ENCODE assay signal across 25 cellular contexts in genomic region chr22:19046719-19047609, GRCh38.
A peak's percentile ranks its signal among the peaks of the same experiment; 100 is the strongest.
DNase-seq lines count a peak whose midpoint lies in the region; ATAC-seq and TF ChIP-seq lines count a peak whose summit lies in the region.
"Had no signal": no experiment of that assay in that cellular context is flagged by ENCODE, and none has a peak within 500 bp of the region (broad histone marks: within the 10 kb centered on the region; RNA-seq: fewer than 3 reads in every experiment).

No MANE protein-coding gene starts in this region.

- H3K36me3 Mint-ChIP-seq in activated naive CD4-positive, alpha-beta T cell treated with anti-CD3 and anti-CD28 coated beads, Interleukin-2, amount 50 U/mL, for 72 hours, result peaks cover 0 to 10% of the 10 kb centered on the region in 2 donors
- peaks cover 68% of the 10 kb centered on the region for H3K36me3 Mint-ChIP-seq in central memory CD8-positive, alpha-beta T cell (ENCODE audit: insufficient read depth)
- H3K36me3 Mint-ChIP-seq in nephron progenitor cell (ENCODE audit: low read depth), result peaks cover 53% of the 10 kb centered on the region
- peaks cover 11% of the 10 kb centered on the region for H3K36me3 Mint-ChIP-seq in endothelial cell (ENCODE audit: low read depth, unreplicated experiment)

- no peak overlapping the region for H3K27ac ChIP-seq in osteoblast (ENCODE audit: low read depth, low read length)
- H3K27ac ChIP-seq: BLaER1, SJSA1 had no signal

- H3K9me3 Mint-ChIP-seq in activated naive CD4-positive, alpha-beta T cell treated with anti-CD3 and anti-CD28 coated beads, Interleukin-2, amount 50 U/mL, for 72 hours, result no peaks in the 10 kb centered on the region
- no peaks in the 10 kb centered on the region for H3K9me3 Mint-ChIP-seq in central memory CD8-positive, alpha-beta T cell
- H3K9me3 Mint-ChIP-seq in nephron progenitor cell (no peaks in the 10 kb centered on the region), endothelial cell (ENCODE audit: unreplicated experiment) (no peaks in the 10 kb centered on the region)
- H3K9me3 Mint-ChIP-seq: CD4-positive, CD25-positive, alpha-beta regulatory T cell; GM23338; H9 had no signal

- H3K27ac Mint-ChIP-seq in activated naive CD4-positive, alpha-beta T cell treated with anti-CD3 and anti-CD28 coated beads, Interleukin-2, amount 50 U/mL, for 72 hours, result peak overlapping the region; percentile 72 to 89
- H3K27ac Mint-ChIP-seq in central memory CD8-positive, alpha-beta T cell (ENCODE audit: low read depth), result peak overlapping the region; percentile 69
- H3K27ac Mint-ChIP-seq in nephron progenitor cell (no peak overlapping the region), endothelial cell (ENCODE audit: unreplicated experiment) (no peak overlapping the region)
- H3K27ac Mint-ChIP-seq: GM23338, H9 had no signal

- no peak overlapping the region for H2AFZ ChIP-seq in osteoblast (ENCODE audit: low read length)
- H2AFZ ChIP-seq: GM23338 had no signal

- peaks cover 7% of the 10 kb centered on the region for H3K4me1 Mint-ChIP-seq in central memory CD8-positive, alpha-beta T cell
- H3K4me1 Mint-ChIP-seq in nephron progenitor cell, result no peaks in the 10 kb centered on the region
- H3K4me1 Mint-ChIP-seq in endothelial cell (ENCODE audit: unreplicated experiment), result no peaks in the 10 kb centered on the region
- H3K4me1 Mint-ChIP-seq: GM23338, H9 had no signal

- TF ChIP-seq CTCF in BE2C (IDR thresholded peaks at IDR 0.05; ENCODE audit: low read depth, low read length) (no peak), osteoblast (IDR thresholded peaks at IDR 0.05; ENCODE audit: extremely low read depth, low read depth, low read length) (no peak), nephron progenitor cell (IDR thresholded peaks at IDR 0.05) (no peak), endothelial cell (IDR thresholded peaks at IDR 0.05; ENCODE audit: unreplicated experiment) (no peak)

- H3K4me3 ChIP-seq in BE2C (ENCODE audit: low read depth, low read length) (no peak overlapping the region), osteoblast (ENCODE audit: insufficient read depth, low read length) (no peak overlapping the region)
- H3K4me3 ChIP-seq: BLaER1, GM12878, GM23338, SJSA1 had no signal

- H3K36me3 ChIP-seq in BE2C, result peaks cover 54% of the 10 kb centered on the region
- peaks cover 53% of the 10 kb centered on the region for H3K36me3 ChIP-seq in osteoblast (ENCODE audit: insufficient read depth, low read length)

- H3K4me1 ChIP-seq in BE2C, result no peaks in the 10 kb centered on the region
- peaks cover 5% of the 10 kb centered on the region for H3K4me1 ChIP-seq in osteoblast (ENCODE audit: insufficient read depth, low read length)
- H3K4me1 ChIP-seq: SJSA1 had no signal

- H3K9me3 ChIP-seq in BE2C (no peaks in the 10 kb centered on the region), osteoblast (ENCODE audit: low read depth, low read length) (no peaks in the 10 kb centered on the region)
- H3K9me3 ChIP-seq: BLaER1, SJSA1 had no signal

- no peak overlapping the region for H3K4me3 Mint-ChIP-seq in central memory CD8-positive, alpha-beta T cell
- H3K4me3 Mint-ChIP-seq in nephron progenitor cell (no peak overlapping the region), endothelial cell (ENCODE audit: unreplicated experiment) (no peak overlapping the region)
- H3K4me3 Mint-ChIP-seq: GM23338, H9 had no signal

- H3K27me3 ChIP-seq in BE2C (no peaks in the 10 kb centered on the region), osteoblast (ENCODE audit: insufficient read depth, low read length) (no peaks in the 10 kb centered on the region)
- H3K27me3 ChIP-seq: BLaER1, SJSA1 had no signal

- no peak for ATAC-seq in activated naive CD4-positive, alpha-beta T cell treated with anti-CD3 and anti-CD28 coated beads, Interleukin-2, amount 50 U/mL, for 72 hours
- no peak for ATAC-seq in central memory CD8-positive, alpha-beta T cell (replicated peaks; ENCODE audit: extremely low read depth, poor library complexity, severe bottlenecking)
- ATAC-seq: GM12878, GM23338, PC-3 had no signal

- DNase-seq in activated naive CD4-positive, alpha-beta T cell treated with anti-CD3 and anti-CD28 coated beads, Interleukin-2, amount 50 U/mL, for 72 hours (ENCODE audit: low spot score in 2 of 2), result no peak
- no peak for DNase-seq in activated naive CD4-positive, alpha-beta T cell treated with anti-CD3 and anti-CD28 coated beads, Interleukin-2, amount 50 U/mL, for 16 hours
- peak; percentile 1 for DNase-seq in BE2C
- DNase-seq in central memory CD8-positive, alpha-beta T cell (ENCODE audit: low spot score in 2 of 2), result no peak
- DNase-seq in osteoblast (ENCODE audit: insufficient read length, low spot score, missing footprints), result peak; percentile 42
- DNase-seq in nephron progenitor cell, result no peak
- DNase-seq in UCSD-AML1 (lab: John Stamatoyannopoulos, UW; ENCODE audit: unreplicated experiment), result no peak
- no peak for DNase-seq in endothelial cell (ENCODE audit: low spot score)
- DNase-seq: CD4-positive, CD25-positive, alpha-beta regulatory T cell; GDM1; H9; Kasumi-1; MV-4-11; NCI-H1105; NCI-H1436 treated with DMSO at 0.1 percent for 48 hours; NCI-H187 treated with DMSO at 0.1 percent for 48 hours; NCI-H446; NCI-H524 treated with DMSO at 0.1 percent for 48 hours; NCI-H774; PC-3; Right ventricle myocardium superior had no signal

- no peak overlapping the region for H3K4me2 ChIP-seq in osteoblast (ENCODE audit: insufficient read depth, low read length)
- H3K4me2 ChIP-seq: BLaER1, GM23338 had no signal

- no peaks in the 10 kb centered on the region for H3K27me3 Mint-ChIP-seq in central memory CD8-positive, alpha-beta T cell
- no peaks in the 10 kb centered on the region for H3K27me3 Mint-ChIP-seq in nephron progenitor cell (ENCODE audit: low read depth, poor library complexity)
- H3K27me3 Mint-ChIP-seq in endothelial cell (ENCODE audit: unreplicated experiment), result peaks cover under 1% of the 10 kb centered on the region
- H3K27me3 Mint-ChIP-seq: CD4-positive, CD25-positive, alpha-beta regulatory T cell had no signal

- no peaks in the 10 kb centered on the region for H3K79me2 ChIP-seq in osteoblast (ENCODE audit: insufficient read depth, low read length)

- peaks cover 20% of the 10 kb centered on the region for H4K20me1 ChIP-seq in osteoblast (ENCODE audit: insufficient read depth, low read length)

Comparison
In these comparisons a context has a peak if more than half of its experiments do, and no peak if none do; other contexts are left out.
1. DNase-seq: peak in BE2C (single experiment) and osteoblast (single experiment); none in activated naive CD4-positive, alpha-beta T cell treated with anti-CD3 and anti-CD28 coated beads, Interleukin-2, amount 50 U/mL, for 72 hours (0 of 2), activated naive CD4-positive, alpha-beta T cell treated with anti-CD3 and anti-CD28 coated beads, Interleukin-2, amount 50 U/mL, for 16 hours (single experiment), central memory CD8-positive, alpha-beta T cell (0 of 2), nephron progenitor cell (single experiment), UCSD-AML1 (single experiment) and endothelial cell (single experiment).
2. H3K27ac Mint-ChIP-seq: peak in activated naive CD4-positive, alpha-beta T cell treated with anti-CD3 and anti-CD28 coated beads, Interleukin-2, amount 50 U/mL, for 72 hours (2 of 2) and central memory CD8-positive, alpha-beta T cell (single experiment); none in nephron progenitor cell (single experiment) and endothelial cell (single experiment).